ENCODE assay signal across 1 cellular context in the genomic region with DNA sequence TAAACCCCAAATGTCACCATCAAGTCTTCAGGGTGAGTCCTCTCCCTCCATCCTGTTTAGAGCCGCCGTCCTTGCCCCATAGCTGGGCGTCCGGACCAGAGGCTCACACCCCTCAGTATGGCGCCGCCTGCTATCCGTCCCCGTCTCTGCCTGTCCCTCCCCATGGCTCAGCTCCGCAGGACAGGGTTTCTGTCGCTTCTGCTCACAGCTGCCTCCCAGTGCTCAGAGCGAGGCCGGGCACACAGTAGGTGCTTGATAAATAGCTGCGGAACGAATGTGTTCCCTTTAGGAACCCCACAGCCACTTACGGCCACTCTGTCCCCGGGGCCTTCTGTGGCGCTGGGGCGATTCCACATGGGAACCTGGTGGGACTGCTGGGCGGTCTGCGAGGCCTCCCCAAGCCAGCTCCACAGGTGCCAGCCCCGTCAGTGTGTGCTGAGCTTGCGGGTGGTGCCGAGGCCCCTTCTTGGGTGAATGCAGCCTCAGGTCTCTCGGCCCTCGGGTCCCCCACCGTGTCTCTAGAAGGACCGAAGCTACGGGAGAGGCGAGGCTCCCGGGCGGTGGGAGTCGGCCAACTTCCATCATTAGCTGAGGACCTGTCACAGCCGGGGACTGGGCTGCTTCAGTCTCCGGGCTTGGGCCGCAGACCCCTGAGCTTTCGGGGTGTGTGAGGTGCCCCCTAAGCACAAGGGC.
TF ChIP-seq lines count a peak whose summit lies in the region.

No MANE protein-coding gene starts in this region.

TF ChIP-seq in H1, 55 proteins besides CTCF, POLR2A, EP300 and RAD21 (continued from another document):
- TF ChIP-seq FOSL1 (IDR thresholded peaks at IDR 0.05; ENCODE audit: insufficient read depth, low read depth, low read length) (no peak), TAF7 (optimal IDR thresholded peaks at IDR 0.05; ENCODE audit: borderline replicate concordance, low read depth, low read length) (no peak), CREB1 (IDR thresholded peaks at IDR 0.05) (no peak), CEBPB (IDR thresholded peaks at IDR 0.05; ENCODE audit: low read depth, low read length) (no peak), EZH2 (IDR thresholded peaks at IDR 0.05; ENCODE audit: low read depth, low read length, severe bottlenecking) (no peak)
TF ChIP-seq in H1: peak in this region for 0.
